Comparison of ENCODE assay signal across 8 cellular contexts in genomic region chr6:36599791-36600209, GRCh38. TPM values are rescaled to one million over a fixed set of nuclear protein-coding genes. Genes with fewer than 3 reads are reported as not detected.
A peak's percentile ranks its signal among the peaks of the same experiment; 100 is the strongest.
DNase-seq lines count a peak whose midpoint lies in the region; ATAC-seq, FAIRE-seq and TF ChIP-seq lines count a peak whose summit lies in the region.

No MANE protein-coding gene starts in this region.

- H3K9me3 ChIP-seq in A549, result no peaks in the 10 kb centered on the region
- no peaks in the 10 kb centered on the region for H3K9me3 ChIP-seq in gastroesophageal sphincter

- FAIRE-seq in A549 (lab: Jason Lieb, UNC), result no peak

- ATAC-seq in A549, result peak; percentile 45 to 68; a peak in 5 of 6 replicates
- ATAC-seq in gastroesophageal sphincter, result peak; percentile 55
- ATAC-seq in HG02938 (IDR thresholded peaks at IDR 0.05; ENCODE audit: unreplicated experiment), result no peak
- ATAC-seq in GM19328 (IDR thresholded peaks at IDR 0.05; ENCODE audit: unreplicated experiment), result no peak

- H3K4me2 ChIP-seq in A549, result peak overlapping the region; percentile 91

- 81% methylated on average over 12 of the region's 14 CpGs for WGBS in A549 (ENCODE audit: missing lambda C conversion rate)
- 49% methylated on average over 11 to 14 of the region's 14 CpGs for WGBS in gastroesophageal sphincter (ENCODE audit: low coverage in 1 of 2), 2 donors

- POLR2A ChIA-PET in A549 (lab: Yijun Ruan, JAX), result interaction anchor here (1.0 kb wide), 1 partner anchor 79 kb away, joined by 3 read pairs; the partner anchor contains the start of gene CDKN1A

- no peak for TF ChIP-seq EP300 in A549 (IDR thresholded peaks at IDR 0.05)
- no peak for TF ChIP-seq EP300 in gastroesophageal sphincter (IDR thresholded peaks at IDR 0.05)

- H3K27ac ChIP-seq in A549 (no peak overlapping the region), gastroesophageal sphincter (peak overlapping the region in 3 of 4 donors; percentile 5 to 59 (median 49))

- TF ChIP-seq POLR2A in A549 (IDR thresholded peaks at IDR 0.05; ENCODE audit: low read length) (no peak), gastroesophageal sphincter (IDR thresholded peaks at IDR 0.05) (no peak)

- no peak overlapping the region for H3K4me3 ChIP-seq in A549
- peak overlapping the region; percentile 18 to 68 for H3K4me3 ChIP-seq in gastroesophageal sphincter
- H3K4me3 ChIP-seq in skeletal muscle cell (ENCODE audit: low read depth, low read length), result peak overlapping the region; percentile 5

- H3K36me3 ChIP-seq in gastroesophageal sphincter, result peaks cover 36 to 82% of the 10 kb centered on the region in 2 donors

- TF ChIP-seq RAD21 in A549 (conservative IDR thresholded peaks at IDR 0.05 in 1 of 2, IDR thresholded peaks at IDR 0.05 in 1 of 2), result no peak

- no peak for TF ChIP-seq CTCF in A549 (IDR thresholded peaks at IDR 0.05)
- TF ChIP-seq CTCF in gastroesophageal sphincter (IDR thresholded peaks at IDR 0.05), result no peak

- CTCF ChIA-PET in A549 (lab: Yijun Ruan, JAX), result interaction anchor here (0.8 to 1.8 kb wide), 3 partner anchors 13 to 47 kb away, joined by 4 to 5 read pairs (median 4); no protein-coding TSS in a partner anchor

- DNase-seq in A549 (ENCODE audit: low read depth in 1 of 2, low spot score in 1 of 2) (peak in 1 of 2 experiments; percentile 57), NCI-H226 (peak; percentile 21), skeletal muscle cell (ENCODE audit: low read depth) (no peak), 8988T (no peak)
- peak; percentile 39 for DNase-seq in activated effector memory CD4-positive, alpha-beta T cell treated with Interleukin-2 at 50 U/mL for 16 hours

- no peaks in the 10 kb centered on the region for H3K27me3 ChIP-seq in gastroesophageal sphincter

- H3K4me1 ChIP-seq in A549 (peaks cover 78% of the 10 kb centered on the region), gastroesophageal sphincter (peaks cover 39 to 82% (median 42%) of the 10 kb centered on the region in 3 donors)

TF ChIP-seq in A549, 52 proteins besides CTCF, POLR2A, EP300 and RAD21:
- TF ChIP-seq HOXB13 (CRISPR knock-in tag; IDR thresholded peaks at IDR 0.05; ENCODE audit: low read depth) (no peak), ESRRA (IDR thresholded peaks at IDR 0.05; ENCODE audit: borderline replicate concordance, low read length) (no peak), CEBPB (IDR thresholded peaks at IDR 0.05) (no peak), PHF8 (IDR thresholded peaks at IDR 0.05; ENCODE audit: borderline replicate concordance, low read depth) (no peak), USF2 (IDR thresholded peaks at IDR 0.05) (peak; percentile 81), PBX3 (IDR thresholded peaks at IDR 0.05) (no peak), FOSL2 (IDR thresholded peaks at IDR 0.05) (no peak), FOSL2 (CRISPR knock-in tag; IDR thresholded peaks at IDR 0.05) (no peak), NFE2L2 (conservative IDR thresholded peaks at IDR 0.05; ENCODE audit: low read length) (no peak)

RNA-seq across cellular contexts. Expression of gene SRSF3, which starts 5.6 kb away (rescaled TPM):
- 339 and 652 TPM in 2 replicates for polyA plus RNA-seq in A549 (2011; rRNA removed)
- polyA plus RNA-seq in A549 (2012; cell fraction: cytosol; rRNA removed), result 383 and 445 TPM in 2 replicates
- 207 and 251 TPM in 2 replicates for polyA plus RNA-seq in A549 (2012; cell fraction: nucleus; rRNA removed)
- polyA plus RNA-seq in A549 (2017; fragmentation: RNase III; extraction: RNeasy Plus Mini Kit Qiagen cat#74134 plus additional on column Dnase treatment), result 582 to 629 TPM (median 605 TPM) in 3 replicates
- 152 and 175 TPM in 2 replicates for polyA minus RNA-seq in A549 (2011; rRNA and poly(A)+ RNA removed)
- 100 to 1,000 TPM; 108 to 195 (median 156) TPM for total RNA-seq in gastroesophageal sphincter

RNA-seq across cellular contexts. Expression of gene STK38, which starts 52.5 kb away (rescaled TPM):
- 30.0 and 30.7 TPM in 2 replicates for polyA plus RNA-seq in A549 (2011; rRNA removed)
- polyA plus RNA-seq in A549 (2012; cell fraction: cytosol; rRNA removed), result 7.9 and 10.0 TPM in 2 replicates
- polyA plus RNA-seq in A549 (2012; cell fraction: nucleus; rRNA removed), result 11.2 and 17.9 TPM in 2 replicates
- polyA plus RNA-seq in A549 (2017; fragmentation: RNase III; extraction: RNeasy Plus Mini Kit Qiagen cat#74134 plus additional on column Dnase treatment), result 30.9 to 31.6 TPM (median 31.0 TPM) in 3 replicates
- 9.8 and 11.4 TPM in 2 replicates for polyA minus RNA-seq in A549 (2011; rRNA and poly(A)+ RNA removed)
- total RNA-seq in gastroesophageal sphincter, result 10 to 100 TPM; 20.5 to 51.0 (median 40.6) TPM

Comparison
In these comparisons a context has a peak if more than half of its experiments do, and no peak if none do; other contexts are left out.
1. ATAC-seq: peak in A549 (2 of 2) and gastroesophageal sphincter (single experiment); none in HG02938 (single experiment) and GM19328 (single experiment).
2. DNase-seq: peak in NCI-H226 (single experiment) and activated effector memory CD4-positive, alpha-beta T cell treated with Interleukin-2 at 50 U/mL for 16 hours (single experiment); none in skeletal muscle cell (single experiment) and 8988T (single experiment).
3. H3K27ac ChIP-seq: peak in gastroesophageal sphincter (3 of 4); none in A549 (0 of 2).